1 cellular context compared by ENCODE assay signal in genomic region chr11:86416494-86416893, GRCh38.
A peak's percentile ranks its signal among the peaks of the same experiment; 100 is the strongest.
TF ChIP-seq lines count a peak whose summit lies in the region.

No MANE protein-coding gene starts in this region.

TF ChIP-seq in K562, 482 proteins besides CTCF, POLR2A, EP300 and RAD21 (continued from another document and continues in another):
- TF ChIP-seq ELK3 (CRISPR knock-in tag; IDR thresholded peaks at IDR 0.05) (no peak), ZC3H8 (IDR thresholded peaks at IDR 0.05) (no peak), TEAD4 (IDR thresholded peaks at IDR 0.05; ENCODE audit: low read length) (peak; percentile 87), TEAD4 (CRISPR knock-in tag; IDR thresholded peaks at IDR 0.05; ENCODE audit: borderline replicate concordance) (no peak), ZNF445 (CRISPR knock-in tag; IDR thresholded peaks at IDR 0.05; ENCODE audit: low read depth) (no peak), RBBP5 (IDR thresholded peaks at IDR 0.05; ENCODE audit: borderline replicate concordance, insufficient read depth, low read length, poor library complexity, severe bottlenecking) (no peak), ZSCAN29 (IDR thresholded peaks at IDR 0.05) (no peak), ZNF511 (CRISPR knock-in tag; IDR thresholded peaks at IDR 0.05) (no peak), ZMIZ1 (IDR thresholded peaks at IDR 0.05; ENCODE audit: low read depth in 2 of 2, low read length in 2 of 2) (peak in 1 of 2 experiments; percentile 26; a peak in 1 of 4 replicates), CBX8 (IDR thresholded peaks at IDR 0.05; ENCODE audit: borderline replicate concordance, extremely low read depth, low read depth, low read length, poor library complexity, severe bottlenecking) (no peak), ZNF175 (CRISPR knock-in tag; IDR thresholded peaks at IDR 0.05; ENCODE audit: low read depth) (no peak), E2F1 (CRISPR knock-in tag; IDR thresholded peaks at IDR 0.05) (no peak), KLF10 (CRISPR knock-in tag; IDR thresholded peaks at IDR 0.05) (no peak), HMBOX1 (IDR thresholded peaks at IDR 0.05) (0 out of 2 replicates have a peak, but pooled peaks have one; percentile 31), ATF1 (CRISPR knock-in tag; IDR thresholded peaks at IDR 0.05) (no peak), ATF1 (tag; IDR thresholded peaks at IDR 0.05) (no peak), ZBTB5 (IDR thresholded peaks at IDR 0.05) (no peak), BHLHE40 (IDR thresholded peaks at IDR 0.05; ENCODE audit: low read length) (no peak; the same call in 1 of the 2 replicates), FOXO4 (CRISPR knock-in tag; IDR thresholded peaks at IDR 0.05) (no peak), MCM7 (IDR thresholded peaks at IDR 0.05) (no peak), KLF1 (tag; IDR thresholded peaks at IDR 0.05) (no peak), ZNF12 (CRISPR knock-in tag; IDR thresholded peaks at IDR 0.05) (no peak), GMEB1 (CRISPR knock-in tag; IDR thresholded peaks at IDR 0.05) (no peak), ATF3 (IDR thresholded peaks at IDR 0.05) (peak; percentile 63), ATF3 (CRISPR knock-in tag; conservative IDR thresholded peaks at IDR 0.05) (no peak), ILK (tag; IDR thresholded peaks at IDR 0.05; ENCODE audit: borderline replicate concordance, low read depth) (no peak), HSF4 (CRISPR knock-in tag; IDR thresholded peaks at IDR 0.05; ENCODE audit: borderline replicate concordance) (no peak), NCOA4 (IDR thresholded peaks at IDR 0.05; ENCODE audit: partially characterized antibody) (no peak), ZNF57 (CRISPR knock-in tag; IDR thresholded peaks at IDR 0.05) (no peak), MAX (CRISPR knock-in tag; IDR thresholded peaks at IDR 0.05) (no peak), ZNF212 (CRISPR knock-in tag; IDR thresholded peaks at IDR 0.05) (no peak), ZNF639 (CRISPR knock-in tag; conservative IDR thresholded peaks at IDR 0.05 in 1 of 2, IDR thresholded peaks at IDR 0.05 in 1 of 2) (0 out of 4 replicates have a peak, but pooled peaks of 1 of the 2 experiments have one; percentile 22), HNRNPLL (IDR thresholded peaks at IDR 0.05; ENCODE audit: low read depth, low read length, poor library complexity, severe bottlenecking) (no peak), FOXA3 (CRISPR knock-in tag; conservative IDR thresholded peaks at IDR 0.05 in 1 of 2, IDR thresholded peaks at IDR 0.05 in 1 of 2) (peak in 1 of 2 experiments; percentile 56; a peak in 1 of 4 replicates), KDM1A (IDR thresholded peaks at IDR 0.05) (0 out of 4 replicates have a peak, but pooled peaks have one; percentile 10 to 43), PHB (CRISPR knock-in tag; IDR thresholded peaks at IDR 0.05) (no peak), SNRNP70 (optimal IDR thresholded peaks at IDR 0.05; ENCODE audit: low read depth, low read length) (no peak), AFF1 (IDR thresholded peaks at IDR 0.05; ENCODE audit: low read depth in 1 of 2, partially characterized antibody in 2 of 2) (peak in 1 of 2 experiments; percentile 47), ZNF197 (CRISPR knock-in tag; IDR thresholded peaks at IDR 0.05; ENCODE audit: low read depth) (no peak), ZBTB26 (CRISPR knock-in tag; IDR thresholded peaks at IDR 0.05) (no peak)
